17 cellular contexts compared by ENCODE assay signal in genomic region chr17:46198233-46198632, GRCh38. TPM values are rescaled to one million over a fixed set of nuclear protein-coding genes. Genes with fewer than 3 reads are reported as not detected.
DNase-seq lines count a peak whose midpoint lies in the region; ATAC-seq and TF ChIP-seq lines count a peak whose summit lies in the region.
"Had no signal": no experiment of that assay in that cellular context is flagged by ENCODE, and none has a peak within 500 bp of the region (broad histone marks: within the 10 kb centered on the region; RNA-seq: fewer than 3 reads in every experiment).

No MANE protein-coding gene starts in this region.

- H3K18ac ChIP-seq in mesenchymal stem cell (ENCODE audit: low read depth in 1 of 2, low read length in 2 of 2): no peak overlapping the region

- H2AFZ ChIP-seq in mesenchymal stem cell (ENCODE audit: low read depth, low read length): no peak overlapping the region
- H2AFZ ChIP-seq: PC-9 had no signal

- H3K36me3 ChIP-seq in breast epithelium (no peaks in the 10 kb centered on the region), KOPT-K1 (ENCODE audit: insufficient read depth, low read length) (no peaks in the 10 kb centered on the region), mesenchymal stem cell (ENCODE audit: control insufficient read depth in 1 of 2, insufficient read depth in 2 of 2, low read depth in 1 of 2, low read length in 2 of 2) (peaks cover 3 to 6% of the 10 kb centered on the region in 2 experiments)
- H3K36me3 ChIP-seq: HAP-1 had no signal

- H2AK5ac ChIP-seq in mesenchymal stem cell (ENCODE audit: low read length, severe bottlenecking): peak overlapping the region; percentile 56

- no peak overlapping the region for H3K23ac ChIP-seq in mesenchymal stem cell (ENCODE audit: low read length in 2 of 2)

- H3K27ac ChIP-seq in breast epithelium: no peak overlapping the region
- H3K27ac ChIP-seq in KOPT-K1 (ENCODE audit: low read depth, low read length, poor library complexity, severe bottlenecking): peak overlapping the region; percentile 95
- H3K27ac ChIP-seq in mesenchymal stem cell (ENCODE audit: low read length, poor library complexity, severe bottlenecking): peak overlapping the region; percentile 45
- H3K27ac ChIP-seq: C4-2B, PC-9, SJSA1 had no signal

- no peak overlapping the region for H3K27ac Mint-ChIP-seq in MCF 10A (ENCODE audit: low read depth, unreplicated experiment)

- no peak overlapping the region for H3K9ac ChIP-seq in mesenchymal stem cell (ENCODE audit: low read length)

- no peak for ATAC-seq in HG03457 (IDR thresholded peaks at IDR 0.05; ENCODE audit: unreplicated experiment)
- ATAC-seq: GM12878 had no signal

- H2BK12ac ChIP-seq in mesenchymal stem cell (ENCODE audit: low read length in 2 of 2): no peak overlapping the region

- H3K9me3 ChIP-seq in breast epithelium: no peaks in the 10 kb centered on the region
- no peaks in the 10 kb centered on the region for H3K9me3 ChIP-seq in KOPT-K1 (ENCODE audit: insufficient read depth, low read length, poor library complexity, severe bottlenecking)
- no peaks in the 10 kb centered on the region for H3K9me3 ChIP-seq in mesenchymal stem cell (ENCODE audit: control insufficient read depth, low read length)
- H3K9me3 ChIP-seq: HAP-1, SJSA1 had no signal

- H3K14ac ChIP-seq in mesenchymal stem cell (ENCODE audit: low read length in 2 of 2): no peak overlapping the region

- H2BK120ac ChIP-seq in mesenchymal stem cell (ENCODE audit: low read depth, low read length): no peak overlapping the region

- no peak for TF ChIP-seq POLR2A in breast epithelium (IDR thresholded peaks at IDR 0.05)

- H4K91ac ChIP-seq in mesenchymal stem cell (ENCODE audit: low read length): no peak overlapping the region

- intact Hi-C loops in MCF 10A (cut with micrococcal nuclease): no loop called here
- intact Hi-C loops in breast epithelium (cut with DNase I; ENCODE audit: low total_unique reads): no loop called here

- H4K8ac ChIP-seq in mesenchymal stem cell (ENCODE audit: low read length): no peak overlapping the region

- H3K27me3 ChIP-seq in breast epithelium: no peaks in the 10 kb centered on the region
- H3K27me3 ChIP-seq in mesenchymal stem cell (ENCODE audit: control insufficient read depth in 1 of 2, insufficient read depth in 1 of 2, low read length in 2 of 2): no peaks in the 10 kb centered on the region
- H3K27me3 ChIP-seq: SJSA1 had no signal

- POLR2A ChIA-PET in MCF 10A (lab: Yijun Ruan, JAX): interaction anchor here (0.9 to 2.5 kb wide), 5 partner anchors 14 to 72 kb away, joined by 3 to 18 read pairs (median 6); no protein-coding TSS in a partner anchor

- no peak overlapping the region for H2BK15ac ChIP-seq in mesenchymal stem cell (ENCODE audit: low read depth, poor library complexity, severe bottlenecking)

- H3K4me3 ChIP-seq in breast epithelium: no peak overlapping the region
- H3K4me3 ChIP-seq in mesenchymal stem cell (ENCODE audit: insufficient read depth in 1 of 2, low read depth in 1 of 2, low read length in 2 of 2): no peak overlapping the region
- no peak overlapping the region for H3K4me3 ChIP-seq in foreskin fibroblast (ENCODE audit: low read depth in 1 of 2, low read length in 2 of 2)
- H3K4me3 ChIP-seq: GM12878, HAP-1, PC-9, SJSA1 had no signal

- H3K4me1 ChIP-seq in breast epithelium: peaks cover 0 to 9% of the 10 kb centered on the region in 2 donors
- peaks cover 23% of the 10 kb centered on the region for H3K4me1 ChIP-seq in mesenchymal stem cell (ENCODE audit: control insufficient read depth, insufficient read depth, low read depth, low read length)

- no peak for TF ChIP-seq CTCF in MCF 10A (IDR thresholded peaks at IDR 0.05; ENCODE audit: unreplicated experiment)
- no peak for TF ChIP-seq CTCF in breast epithelium (IDR thresholded peaks at IDR 0.05)
- no peak for TF ChIP-seq CTCF in foreskin fibroblast (IDR thresholded peaks at IDR 0.05; ENCODE audit: low read depth, low read length)

- CTCF ChIA-PET in MCF 10A (lab: Yijun Ruan, JAX): interaction anchor here (0.6 to 2.9 kb wide), 4 partner anchors 14 to 195 kb away, joined by 3 to 22 read pairs (median 4); no protein-coding TSS in a partner anchor

- no peak overlapping the region for H2BK5ac ChIP-seq in mesenchymal stem cell (ENCODE audit: low read depth, low read length, poor library complexity, severe bottlenecking)

- peaks cover 16% of the 10 kb centered on the region for H3K4me1 Mint-ChIP-seq in MCF 10A (ENCODE audit: insufficient read depth, unreplicated experiment)

- 89% methylated on average over 1 of the region's 1 CpG for WGBS in mesenchymal stem cell

- H3K36me3 Mint-ChIP-seq in MCF 10A (ENCODE audit: insufficient read depth, unreplicated experiment): no peaks in the 10 kb centered on the region

- no TSS peak for BruUV-seq in MCF 10A (replicated peaks; lab: Mats Ljungman, UMichigan)

- no peak overlapping the region for H3K4me3 Mint-ChIP-seq in MCF 10A (ENCODE audit: unreplicated experiment)

- H3K27me3 Mint-ChIP-seq in MCF 10A (ENCODE audit: insufficient read depth, unreplicated experiment): no peaks in the 10 kb centered on the region

- no peak overlapping the region for H3K4ac ChIP-seq in mesenchymal stem cell (ENCODE audit: low read depth in 1 of 2, low read length in 2 of 2)

- H3K9me3 Mint-ChIP-seq in MCF 10A (ENCODE audit: unreplicated experiment): no peaks in the 10 kb centered on the region

- no peak overlapping the region for H3K4me2 ChIP-seq in mesenchymal stem cell (ENCODE audit: low read length, poor library complexity, severe bottlenecking)
- H3K4me2 ChIP-seq: PC-9 had no signal

- DNase-seq in MCF 10A (ENCODE audit: unreplicated experiment) (peak; percentile 17), breast epithelium (ENCODE audit: low spot score in 2 of 2) (no peak), mesenchymal stem cell (no peak), foreskin fibroblast (no peak), putamen (ENCODE audit: low spot score) (no peak)
- DNase-seq: GDM1, NCI-H1048, NCI-H1436 treated with DMSO at 0.1 percent for 48 hours, NCI-H2081, NCI-H748 treated with DMSO at 0.1 percent for 48 hours, PC-9 had no signal

- H3K79me1 ChIP-seq in mesenchymal stem cell (replicated peaks; ENCODE audit: low read length, poor library complexity, severe bottlenecking): peaks cover 26% of the 10 kb centered on the region

RNA-seq across cellular contexts. Expression of gene KANSL1, which starts 5.0 kb away (rescaled TPM):
- 67.1 and 69.0 TPM in 2 replicates for total RNA-seq in MCF 10A (2022)
- 100 to 1,000 TPM in 2 of 3 donors, 10 to 100 TPM in 1; 59.5 to 142 (median 111) TPM for total RNA-seq in breast epithelium
- polyA plus RNA-seq in mesenchymal stem cell (2013, experiment 1 of 2): 20.1 TPM
- 20.0 TPM for polyA plus RNA-seq in mesenchymal stem cell (2013, experiment 2 of 2)

Comparison
In these comparisons a context has a peak if more than half of its experiments do, and no peak if none do; other contexts are left out.
1. H3K27ac ChIP-seq: peak in KOPT-K1 (single experiment) and mesenchymal stem cell (single experiment); none in breast epithelium (0 of 2).